In genomic region chr19:5903054-5903501, GRCh38 we compare ENCODE assay signal across 8 cellular contexts. TPM values are rescaled to one million over a fixed set of nuclear protein-coding genes. Genes with fewer than 3 reads are reported as not detected.
DNase-seq lines count a peak whose midpoint lies in the region; ATAC-seq lines count a peak whose summit lies in the region.

No MANE protein-coding gene starts in this region.

- peak overlapping the region; percentile 82 to 100 (median 99) for H3K27ac Mint-ChIP-seq in naive B cell

- H3K27me3 Mint-ChIP-seq in naive B cell: no peaks in the 10 kb centered on the region

- DNase-seq in ELF-1 (ENCODE audit: low read depth, low spot score) (peak; percentile 29), NCI-H69 (lab: John Stamatoyannopoulos, UW) (peak; percentile 53), dedifferentiated amniotic fluid mesenchymal stem cell (ENCODE audit: extremely low spot score) (peak; percentile 26), naive B cell (no peak), COLO829 (ENCODE audit: low spot score) (no peak)

- ATAC-seq in naive B cell (ENCODE audit: low read depth in 2 of 2) (no peak), HG02798 (IDR thresholded peaks at IDR 0.05; ENCODE audit: poor library complexity, unreplicated experiment) (no peak), GM21737 (IDR thresholded peaks at IDR 0.05; ENCODE audit: unreplicated experiment) (no peak), HG03095 (IDR thresholded peaks at IDR 0.05; ENCODE audit: unreplicated experiment) (no peak)

- H3K36me3 Mint-ChIP-seq in naive B cell: no peaks in the 10 kb centered on the region

- peaks cover 36 to 47% (median 39%) of the 10 kb centered on the region in 3 donors for H3K4me1 Mint-ChIP-seq in naive B cell

- peak overlapping the region; percentile 86 to 99 (median 98) for H3K4me3 Mint-ChIP-seq in naive B cell

- H3K9me3 Mint-ChIP-seq in naive B cell: no peaks in the 10 kb centered on the region

RNA-seq across cellular contexts. Expression of gene NDUFA11, which starts 0.5 kb away (rescaled TPM):
- polyA plus RNA-seq in naive B cell (ENCODE audit: low read depth in 6 of 6): 100 to 1,000 TPM; 288 to 317 (median 302) TPM

RNA-seq across cellular contexts. Expression of gene VMAC, which starts 1.6 kb away (rescaled TPM):
- polyA plus RNA-seq in naive B cell (ENCODE audit: low read depth in 6 of 6): 1 to 10 TPM; 5.1 to 6.8 (median 5.9) TPM

RNA-seq across cellular contexts. Expression of gene CAPS, which starts 11.0 kb away (rescaled TPM):
- polyA plus RNA-seq in naive B cell (ENCODE audit: low read depth in 6 of 6): 1 to 10 TPM in 5 of 6 donors, not detected in 1; 1.1 to 4.4 (median 2.0) TPM

RNA-seq across cellular contexts. Expression of gene FUT5, which starts 32.7 kb away (rescaled TPM):
- polyA plus RNA-seq in naive B cell (ENCODE audit: low read depth in 6 of 6): under 1 TPM in 1 of 6 donors, not detected in 5; 0.30 TPM

RNA-seq across cellular contexts. Expression of gene FUT3, which starts 51.8 kb away (rescaled TPM):
- polyA plus RNA-seq in naive B cell (ENCODE audit: low read depth in 6 of 6): not detected

Comparison
In these comparisons a context has a peak if more than half of its experiments do, and no peak if none do; other contexts are left out.
1. DNase-seq: peak in ELF-1 (single experiment), NCI-H69 (single experiment) and dedifferentiated amniotic fluid mesenchymal stem cell (single experiment); none in naive B cell (single experiment) and COLO829 (single experiment).